29 cellular contexts compared by ENCODE assay signal in the genomic region with DNA sequence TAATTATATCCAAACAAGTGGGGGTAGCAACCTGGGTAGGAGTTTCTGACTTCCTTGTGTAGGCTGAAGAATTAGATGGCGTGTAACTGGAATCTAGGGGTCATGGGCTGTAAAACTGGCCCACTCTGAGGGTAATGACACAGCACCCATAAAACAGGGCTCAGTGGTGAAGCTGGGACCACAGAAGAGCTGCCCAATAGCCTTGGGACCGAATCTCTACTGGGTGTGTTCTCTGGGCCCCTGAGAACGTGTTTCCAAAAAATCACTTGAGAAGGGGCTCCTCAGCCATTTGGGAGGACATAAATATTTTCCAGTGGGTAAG. TPM values are rescaled to one million over a fixed set of nuclear protein-coding genes. Genes with fewer than 3 reads are reported as not detected.
DNase-seq lines count a peak whose midpoint lies in the region; FAIRE-seq and TF ChIP-seq lines count a peak whose summit lies in the region.
"Had no signal": no experiment of that assay in that cellular context is flagged by ENCODE, and none has a peak within 500 bp of the region (broad histone marks: within the 10 kb centered on the region; RNA-seq: fewer than 3 reads in every experiment).

No MANE protein-coding gene starts in this region.

- no peaks in the 10 kb centered on the region for H3K36me3 ChIP-seq in HEK293 (ENCODE audit: control insufficient read depth in 2 of 2, insufficient read depth in 1 of 2, low read length in 2 of 2)
- no peaks in the 10 kb centered on the region for H3K36me3 ChIP-seq in colonic mucosa
- H3K36me3 ChIP-seq in liver (ENCODE audit: control insufficient read depth in 4 of 4, insufficient read depth in 3 of 4, low read depth in 1 of 4, low read length in 3 of 4) = no peaks in the 10 kb centered on the region
- H3K36me3 ChIP-seq in subcutaneous abdominal adipose tissue (ENCODE audit: control insufficient read depth in 5 of 5, insufficient read depth in 5 of 5, low read length in 5 of 5) = no peaks in the 10 kb centered on the region
- H3K36me3 ChIP-seq in PC-9 (ENCODE audit: low read depth) = no peaks in the 10 kb centered on the region
- H3K36me3 ChIP-seq: BE2C, MG63, SJSA1 had no signal

- no peaks in the 10 kb centered on the region for H3F3A ChIP-seq in PC-9 (ENCODE audit: insufficient read depth, low read depth)

- H3K27ac ChIP-seq in HEK293 (ENCODE audit: extremely low read depth, low read depth, low read length) (no peak overlapping the region), colonic mucosa (peak overlapping the region; percentile 81), liver (ENCODE audit: low read depth in 1 of 2, low read length in 2 of 2) (peak overlapping the region; percentile 85 to 93), subcutaneous abdominal adipose tissue (ENCODE audit: low read depth, low read length) (peak overlapping the region; percentile 82), PC-9 (no peak overlapping the region)
- H3K27ac ChIP-seq: HL-60, SJSA1 had no signal

- no peak overlapping the region for H3K27ac Mint-ChIP-seq in activated T-helper 1 cell treated with anti-CD3 and anti-CD28 coated beads, Interleukin-12 subunit alpha, Interleukin-12 subunit beta, Interleukin-2, Interleukin-4 antibody, amounts not matched to agents 30 ng/mL and 10 ng/mL and 1 ng/mL, durations not matched to agents 14 hours and 24 hours and 36 hours
- H3K27ac Mint-ChIP-seq in osteocyte (ENCODE audit: unreplicated experiment) = no peak overlapping the region
- H3K27ac Mint-ChIP-seq: CD14-positive monocyte; CD8-positive, alpha-beta memory T cell had no signal

- H4K20me1 ChIP-seq in PC-9 (ENCODE audit: insufficient read depth) = no peaks in the 10 kb centered on the region

- H3K27me3 ChIP-seq in colonic mucosa (no peaks in the 10 kb centered on the region), liver (ENCODE audit: control insufficient read depth in 4 of 4, insufficient read depth in 4 of 4, low read length in 3 of 4) (no peaks in the 10 kb centered on the region), subcutaneous abdominal adipose tissue (ENCODE audit: control insufficient read depth in 5 of 5, insufficient read depth in 4 of 5, low read length in 5 of 5) (no peaks in the 10 kb centered on the region), PC-9 (ENCODE audit: insufficient read depth, low read depth) (no peaks in the 10 kb centered on the region)
- H3K27me3 ChIP-seq: BE2C, MG63, SJSA1 had no signal

- DNase-seq in colonic mucosa (no peak), urothelium cell line (ENCODE audit: low spot score) (no peak), PC-9 (no peak), osteocyte (ENCODE audit: extremely low spot score, unreplicated experiment) (no peak)
- no peak for DNase-seq in activated T-helper 1 cell treated with anti-CD3 and anti-CD28 coated beads, Interleukin-12 subunit alpha, Interleukin-12 subunit beta, Interleukin-2, Interleukin-4 antibody, amounts not matched to agents 30 ng/mL and 10 ng/mL and 1 ng/mL, durations not matched to agents 14 hours and 24 hours and 36 hours (ENCODE audit: low spot score)
- DNase-seq: 8988T; ACHN; BE2C; Calu3; CD8-positive, alpha-beta memory T cell; DMS153; DND-41; MG63; NCI-H2029; NCI-H526 treated with DMSO at 0.1 percent for 48 hours; Right ventricle myocardium superior; RPMI8226 had no signal

- no peaks in the 10 kb centered on the region; the same call in 1 of the 2 replicates for H3K4me1 ChIP-seq in HEK293 (ENCODE audit: control insufficient read depth, insufficient read depth, low read length)
- no peaks in the 10 kb centered on the region for H3K4me1 ChIP-seq in colonic mucosa
- peaks cover 5 to 47% (median 36%) of the 10 kb centered on the region in 4 donors for H3K4me1 ChIP-seq in liver (ENCODE audit: control insufficient read depth in 4 of 4, insufficient read depth in 4 of 4, low read length in 3 of 4)
- peaks cover 5 to 47% (median 45%) of the 10 kb centered on the region in 5 donors for H3K4me1 ChIP-seq in subcutaneous abdominal adipose tissue (ENCODE audit: control insufficient read depth in 5 of 5, insufficient read depth in 5 of 5, low read length in 5 of 5)
- no peaks in the 10 kb centered on the region for H3K4me1 ChIP-seq in PC-9 (replicated peaks; ENCODE audit: insufficient read depth)
- H3K4me1 ChIP-seq: BE2C had no signal

- H3K4me1 Mint-ChIP-seq in activated T-helper 1 cell treated with anti-CD3 and anti-CD28 coated beads, Interleukin-12 subunit alpha, Interleukin-12 subunit beta, Interleukin-2, Interleukin-4 antibody, amounts not matched to agents 30 ng/mL and 10 ng/mL and 1 ng/mL, durations not matched to agents 14 hours and 24 hours and 36 hours (ENCODE audit: low read depth) = no peaks in the 10 kb centered on the region
- peaks cover 24% of the 10 kb centered on the region for H3K4me1 Mint-ChIP-seq in osteocyte (ENCODE audit: unreplicated experiment)
- H3K4me1 Mint-ChIP-seq: CD14-positive monocyte; CD8-positive, alpha-beta memory T cell had no signal

- no peaks in the 10 kb centered on the region for H3K9me3 Mint-ChIP-seq in activated T-helper 1 cell treated with anti-CD3 and anti-CD28 coated beads, Interleukin-12 subunit alpha, Interleukin-12 subunit beta, Interleukin-2, Interleukin-4 antibody, amounts not matched to agents 30 ng/mL and 10 ng/mL and 1 ng/mL, durations not matched to agents 14 hours and 24 hours and 36 hours
- H3K9me3 Mint-ChIP-seq in osteocyte (ENCODE audit: unreplicated experiment) = no peaks in the 10 kb centered on the region
- H3K9me3 Mint-ChIP-seq: CD8-positive, alpha-beta memory T cell had no signal

- BruUV-seq in PC-9 (replicated peaks; lab: Mats Ljungman, UMichigan) = no TSS peak

- TF ChIP-seq CTCF in HEK293 (tag by site-specific recombination; IDR thresholded peaks at IDR 0.05) = no peak
- TF ChIP-seq CTCF in colonic mucosa (IDR thresholded peaks at IDR 0.05) = no peak
- no peak for TF ChIP-seq CTCF in liver (IDR thresholded peaks at IDR 0.05; ENCODE audit: low read depth, low read length, missing input control)
- TF ChIP-seq CTCF in PC-9 (conservative IDR thresholded peaks at IDR 0.05) = no peak
- TF ChIP-seq CTCF in osteocyte (IDR thresholded peaks at IDR 0.05) = no peak

- WGBS in liver = 57% methylated on average over 3 of the region's 3 CpGs

- intact Hi-C loops in colonic mucosa (cut with DNase I) (no loop called here), PC-9 (cut with micrococcal nuclease; ENCODE audit: unreplicated experiment) (loop anchor here (10.0 kb wide), 1 partner anchor 47 kb away; no protein-coding TSS in a partner anchor)
- intact Hi-C loops in activated T-helper 1 cell treated with anti-CD3 and anti-CD28 coated beads, Interleukin-12 subunit alpha, Interleukin-12 subunit beta, Interleukin-2, Interleukin-4 antibody, amounts not matched to agents 30 ng/mL and 10 ng/mL and 1 ng/mL, durations not matched to agents 14 hours and 24 hours and 36 hours (cut with micrococcal nuclease) = no loop called here

- CTCF ChIA-PET in HEK293 (lab: Yijun Ruan, JAX) = interaction anchor here (1.2 to 4.3 kb wide), 5 partner anchors 11 to 90 kb away, joined by 4 to 25 read pairs (median 12); no protein-coding TSS in a partner anchor
- CTCF ChIA-PET in PC-9 (lab: Charles Lee) = no interaction called here

- FAIRE-seq in urothelium cell line (lab: Jason Lieb, UNC) = no peak
- FAIRE-seq: GM12892, GM19239 had no signal

- H3K9ac ChIP-seq in colonic mucosa (ENCODE audit: low read depth in 2 of 2, low read length in 2 of 2) = peak overlapping the region in 1 of 2 donors; percentile 22
- peak overlapping the region; percentile 17 to 80 for H3K9ac ChIP-seq in liver (ENCODE audit: low read depth in 1 of 2, low read length in 2 of 2)
- H3K9ac ChIP-seq in subcutaneous abdominal adipose tissue (ENCODE audit: low read length in 5 of 5) = peak overlapping the region in 2 of 5 donors; percentile 53 to 54

- peaks cover 43% of the 10 kb centered on the region for H3K27me3 Mint-ChIP-seq in activated T-helper 1 cell treated with anti-CD3 and anti-CD28 coated beads, Interleukin-12 subunit alpha, Interleukin-12 subunit beta, Interleukin-2, Interleukin-4 antibody, amounts not matched to agents 30 ng/mL and 10 ng/mL and 1 ng/mL, durations not matched to agents 14 hours and 24 hours and 36 hours (ENCODE audit: insufficient read depth)
- no peaks in the 10 kb centered on the region for H3K27me3 Mint-ChIP-seq in osteocyte (ENCODE audit: unreplicated experiment)

- TF ChIP-seq RAD21 in liver (IDR thresholded peaks at IDR 0.05) = no peak

- POLR2A ChIA-PET in HEK293 (lab: Yijun Ruan, JAX) = interaction anchor here (1.9 kb wide), 1 partner anchor 10 kb away, joined by 11 read pairs; no protein-coding TSS in a partner anchor
- POLR2A ChIA-PET in PC-9 (lab: Charles Lee; ENCODE audit: unreplicated experiment) = no interaction called here

- no peaks in the 10 kb centered on the region for H3K36me3 Mint-ChIP-seq in activated T-helper 1 cell treated with anti-CD3 and anti-CD28 coated beads, Interleukin-12 subunit alpha, Interleukin-12 subunit beta, Interleukin-2, Interleukin-4 antibody, amounts not matched to agents 30 ng/mL and 10 ng/mL and 1 ng/mL, durations not matched to agents 14 hours and 24 hours and 36 hours (ENCODE audit: low read depth)
- no peaks in the 10 kb centered on the region for H3K36me3 Mint-ChIP-seq in osteocyte (ENCODE audit: unreplicated experiment)
- H3K36me3 Mint-ChIP-seq: CD14-positive monocyte had no signal

- no peak overlapping the region for H3K4me3 Mint-ChIP-seq in activated T-helper 1 cell treated with anti-CD3 and anti-CD28 coated beads, Interleukin-12 subunit alpha, Interleukin-12 subunit beta, Interleukin-2, Interleukin-4 antibody, amounts not matched to agents 30 ng/mL and 10 ng/mL and 1 ng/mL, durations not matched to agents 14 hours and 24 hours and 36 hours
- H3K4me3 Mint-ChIP-seq in osteocyte (ENCODE audit: unreplicated experiment) = no peak overlapping the region
- H3K4me3 Mint-ChIP-seq: CD14-positive monocyte; CD8-positive, alpha-beta memory T cell had no signal

- H3K9me3 ChIP-seq in HEK293 (ENCODE audit: control insufficient read depth, insufficient read depth, low read depth, low read length) = no peaks in the 10 kb centered on the region
- no peaks in the 10 kb centered on the region for H3K9me3 ChIP-seq in colonic mucosa
- H3K9me3 ChIP-seq in liver (ENCODE audit: control insufficient read depth in 4 of 4, low read length in 3 of 4) = no peaks in the 10 kb centered on the region
- H3K9me3 ChIP-seq in subcutaneous abdominal adipose tissue (ENCODE audit: control insufficient read depth in 5 of 5, low read length in 5 of 5) = no peaks in the 10 kb centered on the region
- no peaks in the 10 kb centered on the region for H3K9me3 ChIP-seq in PC-9 (ENCODE audit: insufficient read depth, low read depth)
- H3K9me3 ChIP-seq: BE2C, MG63, SJSA1 had no signal

- H3K79me2 ChIP-seq in PC-9 (ENCODE audit: low read depth) = no peaks in the 10 kb centered on the region

- no peak overlapping the region for H3K4me2 ChIP-seq in PC-9

- no peak overlapping the region for H2AFZ ChIP-seq in PC-9

- H3K9me2 ChIP-seq in PC-9 (ENCODE audit: insufficient read depth) = no peaks in the 10 kb centered on the region

- H3K4me3 ChIP-seq in HEK293 (ENCODE audit: low read depth, low read length) (no peak overlapping the region), colonic mucosa (no peak overlapping the region), liver (ENCODE audit: low read depth in 1 of 3, low read length in 3 of 3) (peak overlapping the region; percentile 46 to 67 (median 47)), subcutaneous abdominal adipose tissue (ENCODE audit: low read depth in 1 of 5, low read length in 5 of 5) (peak overlapping the region in 1 of 5 donors; percentile 5), PC-9 (no peak overlapping the region)
- H3K4me3 ChIP-seq: MG63, SJSA1 had no signal

RNA-seq across cellular contexts. Expression of gene RNASE8, which starts 3.7 kb away (rescaled TPM):
- not detected for total RNA-seq in colonic mucosa
- not detected for total RNA-seq in liver
- polyA plus RNA-seq in liver = not detected
- total RNA-seq in activated T-helper 1 cell treated with anti-CD3 and anti-CD28 coated beads, Interleukin-12 subunit alpha, Interleukin-12 subunit beta, Interleukin-2, Interleukin-4 antibody, amounts not matched to agents 30 ng/mL and 10 ng/mL and 1 ng/mL, durations not matched to agents 14 hours and 24 hours and 36 hours = not detected in 2 replicates
- total RNA-seq in PC-9 (2021) = not detected in 2 replicates
- not detected in 2 replicates for total RNA-seq in osteocyte
- total RNA-seq: Calu3; CD8-positive, alpha-beta memory T cell; H4; HT-29; LHCN-M2; NCI-H460; Right ventricle myocardium superior; SJSA1 had no signal
- polyA plus RNA-seq: CD14-positive monocyte; CD8-positive, alpha-beta memory T cell had no signal

RNA-seq across cellular contexts. Expression of gene ARHGEF40, which starts 8.8 kb away (rescaled TPM):
- 10 to 100 TPM; 49.5 to 66.9 TPM for total RNA-seq in colonic mucosa
- 10 to 100 TPM; 19.8 to 42.5 TPM for total RNA-seq in liver
- polyA plus RNA-seq in liver = 10 to 100 TPM in 1 of 2 donors, 1 to 10 TPM in 1; 9.3 to 14.0 TPM
- total RNA-seq in activated T-helper 1 cell treated with anti-CD3 and anti-CD28 coated beads, Interleukin-12 subunit alpha, Interleukin-12 subunit beta, Interleukin-2, Interleukin-4 antibody, amounts not matched to agents 30 ng/mL and 10 ng/mL and 1 ng/mL, durations not matched to agents 14 hours and 24 hours and 36 hours = not detected in 2 replicates
- total RNA-seq in PC-9 (2021) = 12.7 and 13.0 TPM in 2 replicates
- 126 and 139 TPM in 2 replicates for total RNA-seq in osteocyte

RNA-seq across cellular contexts. Expression of gene RNASE7, which starts 19.1 kb away (rescaled TPM):
- total RNA-seq in colonic mucosa (under 1 TPM; 0.16 to 0.30 TPM), liver (under 1 TPM in 1 of 2 donors, not detected in 1; 0.33 TPM), PC-9 (2021) (not detected in 2 replicates), osteocyte (not detected in 2 replicates)
- under 1 TPM; 0.11 to 0.12 TPM for polyA plus RNA-seq in liver
- not detected in 2 replicates for total RNA-seq in activated T-helper 1 cell treated with anti-CD3 and anti-CD28 coated beads, Interleukin-12 subunit alpha, Interleukin-12 subunit beta, Interleukin-2, Interleukin-4 antibody, amounts not matched to agents 30 ng/mL and 10 ng/mL and 1 ng/mL, durations not matched to agents 14 hours and 24 hours and 36 hours
- total RNA-seq: Calu3; CD8-positive, alpha-beta memory T cell; H4; HT-29; LHCN-M2; NCI-H460; Right ventricle myocardium superior; SJSA1 had no signal
- polyA plus RNA-seq: CD14-positive monocyte; CD8-positive, alpha-beta memory T cell had no signal

RNA-seq across cellular contexts. Expression of gene RNASE13, which starts 26.7 kb away (rescaled TPM):
- not detected for total RNA-seq in colonic mucosa
- total RNA-seq in liver = under 1 TPM; 0.05 to 0.08 TPM
- polyA plus RNA-seq in liver = not detected
- not detected in 2 replicates for total RNA-seq in activated T-helper 1 cell treated with anti-CD3 and anti-CD28 coated beads, Interleukin-12 subunit alpha, Interleukin-12 subunit beta, Interleukin-2, Interleukin-4 antibody, amounts not matched to agents 30 ng/mL and 10 ng/mL and 1 ng/mL, durations not matched to agents 14 hours and 24 hours and 36 hours
- not detected in 2 replicates for total RNA-seq in PC-9 (2021)
- not detected in 2 replicates for total RNA-seq in osteocyte
- total RNA-seq: Calu3; CD8-positive, alpha-beta memory T cell; H4; HT-29; LHCN-M2; NCI-H460; Right ventricle myocardium superior; SJSA1 had no signal
- polyA plus RNA-seq: CD14-positive monocyte; CD8-positive, alpha-beta memory T cell had no signal

RNA-seq across cellular contexts. Expression of gene TPPP2, which starts 31.3 kb away (rescaled TPM):
- total RNA-seq in colonic mucosa (under 1 TPM in 1 of 2 donors, not detected in 1; 0.94 TPM), liver (1 to 10 TPM; 1.6 to 5.9 TPM), PC-9 (2021) (not detected in 2 replicates), osteocyte (not detected in 2 replicates)
- 1 to 10 TPM; 1.5 to 1.6 TPM for polyA plus RNA-seq in liver
- not detected in 2 replicates for total RNA-seq in activated T-helper 1 cell treated with anti-CD3 and anti-CD28 coated beads, Interleukin-12 subunit alpha, Interleukin-12 subunit beta, Interleukin-2, Interleukin-4 antibody, amounts not matched to agents 30 ng/mL and 10 ng/mL and 1 ng/mL, durations not matched to agents 14 hours and 24 hours and 36 hours
- total RNA-seq: Calu3; CD8-positive, alpha-beta memory T cell; H4; HT-29; LHCN-M2; NCI-H460; SJSA1 had no signal
- polyA plus RNA-seq: CD14-positive monocyte; CD8-positive, alpha-beta memory T cell had no signal

Comparison
In these comparisons a context has a peak if more than half of its experiments do, and no peak if none do; other contexts are left out.
1. H3K27ac ChIP-seq: peak in colonic mucosa (single experiment), liver (2 of 2) and subcutaneous abdominal adipose tissue (single experiment); none in HEK293 (single experiment) and PC-9 (single experiment).
2. H3K4me3 ChIP-seq: peak in liver (3 of 3); none in HEK293 (single experiment), colonic mucosa (single experiment) and PC-9 (single experiment).
3. RNA of gene ARHGEF40, which starts 8.8 kb away (total RNA-seq): 126 to 139 TPM in osteocyte, 49.5 to 66.9 TPM in colonic mucosa, 19.8 to 42.5 TPM in liver and 12.7 to 13.0 TPM in PC-9; not detected in activated T-helper 1 cell treated with anti-CD3 and anti-CD28 coated beads, Interleukin-12 subunit alpha, Interleukin-12 subunit beta, Interleukin-2, Interleukin-4 antibody, amounts not matched to agents 30 ng/mL and 10 ng/mL and 1 ng/mL, durations not matched to agents 14 hours and 24 hours and 36 hours; every median in the first group is over 10 times any median in the second.